Comparison of ENCODE assay signal across 27 cellular contexts in genomic region chr22:39510529-39511149, GRCh38. TPM values are rescaled to one million over a fixed set of nuclear protein-coding genes. Genes with fewer than 3 reads are reported as not detected.
"Had no signal": no experiment of that assay in that cellular context is flagged by ENCODE, and none has a peak within 500 bp of the region (broad histone marks: within the 10 kb centered on the region; RNA-seq: fewer than 3 reads in every experiment).

No MANE protein-coding gene starts in this region.

- H3K27me3 ChIP-seq: brain microvascular endothelial cell, gastroesophageal sphincter, right lobe of liver had no signal

- DNase-seq: activated CD4-positive, alpha-beta memory T cell treated with anti-CD3 and anti-CD28 coated beads, Interleukin-2, amount 10 ng/mL, durations not matched to agents 7 days and 5 days; activated CD4-positive, alpha-beta T cell treated with anti-CD3 and anti-CD28 coated beads for 1 hour; activated CD4-positive, alpha-beta T cell treated with anti-CD3 and anti-CD28 coated beads, Interleukin-2, amount 10 ng/mL, durations not matched to agents 7 days and 5 days; activated CD8-positive, alpha-beta memory T cell treated with anti-CD3 and anti-CD28 coated beads, Interleukin-2, amount 10 ng/mL, durations not matched to agents 7 days and 5 days; activated effector memory CD4-positive, alpha-beta T cell treated with anti-CD3 and anti-CD28 coated beads, Interleukin-2, amount 50 U/mL, for 16 hours; activated naive CD4-positive, alpha-beta T cell treated with anti-CD3 and anti-CD28 coated beads, Interleukin-2, amount 10 ng/mL, durations not matched to agents 7 days and 5 days; amniotic stem cell; brain microvascular endothelial cell; caudate nucleus; cortex of kidney; hippocampal formation; immature natural killer cell; midbrain; naive thymus-derived CD8-positive, alpha-beta T cell; stimulated activated CD4-positive, alpha-beta T cell treated with anti-CD3 and anti-CD28 coated beads, Interleukin-12 subunit alpha, Interleukin-12 subunit beta, amount 100 ng/mL, for 4 hours; stimulated activated CD4-positive, alpha-beta T cell treated with anti-CD3 and anti-CD28 coated beads, Interleukin-4, amount 100 ng/mL, for 1 hour; T-helper 2 cell had no signal

- H3K27ac ChIP-seq: brain microvascular endothelial cell, gastroesophageal sphincter, right lobe of liver, thoracic aorta had no signal

- FAIRE-seq: astrocyte, endothelial cell of umbilical vein, urothelium cell line had no signal

- H3K4me3 ChIP-seq: gastroesophageal sphincter, right lobe of liver, thoracic aorta had no signal

- H3K9me3 ChIP-seq: gastroesophageal sphincter, right lobe of liver, thoracic aorta had no signal

- H3K4me1 ChIP-seq: right lobe of liver had no signal

RNA-seq across cellular contexts. Expression of gene MGAT3, which starts 53.8 kb away (rescaled TPM):
- total RNA-seq: endothelial cell of umbilical vein, fibroblast of lung had no signal
- polyA plus RNA-seq: endothelial cell of umbilical vein, immature natural killer cell had no signal

RNA-seq across cellular contexts. Expression of gene CACNA1I, which starts 59.9 kb away (rescaled TPM):
- total RNA-seq: endothelial cell of umbilical vein, fibroblast of villous mesenchyme, kidney epithelial cell, skeletal muscle tissue had no signal
- polyA plus RNA-seq: endothelial cell of umbilical vein, immature natural killer cell had no signal
